In the genomic region with DNA sequence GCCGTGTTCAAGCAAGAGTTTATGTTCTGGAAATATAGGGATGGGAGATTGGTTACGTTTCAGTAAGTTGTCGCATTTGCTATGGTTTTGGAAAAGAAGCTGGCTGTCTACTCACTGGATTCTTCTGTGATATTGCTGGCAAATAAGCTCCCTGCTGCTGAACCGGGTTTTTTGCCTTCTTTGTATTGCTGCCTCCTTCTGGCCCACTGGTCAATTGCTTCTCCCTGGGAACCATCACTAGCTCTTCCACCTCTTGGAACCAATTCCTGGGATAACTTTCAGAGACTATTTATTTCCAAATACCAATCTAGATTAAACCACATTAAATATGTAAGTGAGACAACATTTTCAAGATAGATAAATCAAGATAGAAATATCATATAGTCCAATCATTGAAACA, we compare ENCODE assay signal across 12 cellular contexts. TPM values are rescaled to one million over a fixed set of nuclear protein-coding genes. Genes with fewer than 3 reads are reported as not detected.
DNase-seq lines count a peak whose midpoint lies in the region; ATAC-seq, FAIRE-seq and TF ChIP-seq lines count a peak whose summit lies in the region.
"Had no signal": no experiment of that assay in that cellular context is flagged by ENCODE, and none has a peak within 500 bp of the region (broad histone marks: within the 10 kb centered on the region; RNA-seq: fewer than 3 reads in every experiment).

No MANE protein-coding gene starts in this region.

- no peaks in the 10 kb centered on the region for H3K9me3 Mint-ChIP-seq in astrocyte (ENCODE audit: unreplicated experiment)

- H3K4me3 ChIP-seq in BJ (ENCODE audit: low read depth, low read length) (no peak overlapping the region), astrocyte (ENCODE audit: insufficient read depth, low read depth, low read length) (no peak overlapping the region), kidney epithelial cell (ENCODE audit: low read depth, low read length) (no peak overlapping the region), PC-9 (no peak overlapping the region), lower leg skin (ENCODE audit: low read depth, poor library complexity, severe bottlenecking) (no peak overlapping the region)

- no peaks in the 10 kb centered on the region for H3K27me3 Mint-ChIP-seq in astrocyte (ENCODE audit: low read depth, unreplicated experiment)

- H4K20me1 ChIP-seq in astrocyte (ENCODE audit: insufficient read depth, low read length) (no peaks in the 10 kb centered on the region), PC-9 (ENCODE audit: insufficient read depth) (no peaks in the 10 kb centered on the region)

- no peak for FAIRE-seq in astrocyte (lab: Jason Lieb, UNC)
- FAIRE-seq: endothelial cell of umbilical vein had no signal

- no peak overlapping the region for H3K27ac Mint-ChIP-seq in astrocyte (ENCODE audit: unreplicated experiment)

- no peaks in the 10 kb centered on the region for H3K9me2 ChIP-seq in PC-9 (ENCODE audit: insufficient read depth)

- no peak overlapping the region for H3K4me3 Mint-ChIP-seq in astrocyte (ENCODE audit: unreplicated experiment)

- H3K4me2 ChIP-seq in astrocyte (ENCODE audit: low read length) (no peak overlapping the region), PC-9 (no peak overlapping the region)
- H3K4me2 ChIP-seq: KMS-11 had no signal

- TF ChIP-seq CTCF in BJ (IDR thresholded peaks at IDR 0.05; ENCODE audit: insufficient read depth, low read depth, low read length) (peak; percentile 39), astrocyte (IDR thresholded peaks at IDR 0.05; ENCODE audit: insufficient read depth, low read depth, low read length) (peak; percentile 9), kidney epithelial cell (IDR thresholded peaks at IDR 0.05; ENCODE audit: insufficient read depth, low read length, poor library complexity, severe bottlenecking) (peak; percentile 40), PC-9 (conservative IDR thresholded peaks at IDR 0.05) (no peak), lower leg skin (IDR thresholded peaks at IDR 0.05) (no peak)

- no peak overlapping the region for H3K9ac ChIP-seq in astrocyte (ENCODE audit: low read length)
- H3K9ac ChIP-seq: KMS-11 had no signal

- H3K4me1 ChIP-seq in astrocyte (ENCODE audit: insufficient read depth, low read length) (no peaks in the 10 kb centered on the region), PC-9 (replicated peaks; ENCODE audit: insufficient read depth) (peaks cover 17% of the 10 kb centered on the region)

- DNase-seq in BJ (ENCODE audit: low read depth) (no peak), HCEC 1CT (peak; percentile 60), astrocyte (ENCODE audit: low read depth) (no peak), kidney epithelial cell (ENCODE audit: low read depth) (no peak), NCI-H1930 (lab: John Stamatoyannopoulos, UW) (no peak), PC-9 (no peak), lower leg skin (ENCODE audit: low spot score in 2 of 2) (no peak)
- DNase-seq: NCI-H510A; stimulated activated CD4-positive, alpha-beta T cell treated with anti-CD3 and anti-CD28 coated beads, Interleukin-2, amount 100 ng/mL, for 48 hours had no signal

- ATAC-seq in GM19023 (IDR thresholded peaks at IDR 0.05; ENCODE audit: unreplicated experiment), result no peak

- CTCF ChIA-PET in BJ (lab: Yijun Ruan, JAX) (interaction anchor here (0.6 to 1.3 kb wide), 3 partner anchors 9 to 63 kb away, joined by 3 to 8 read pairs (median 4); no protein-coding TSS in a partner anchor), PC-9 (lab: Charles Lee) (interaction anchor here (0.5 kb wide), 1 partner anchor 484 kb away, joined by 4 read pairs; no protein-coding TSS in a partner anchor)

- H3K4me1 Mint-ChIP-seq in astrocyte (ENCODE audit: low read depth, unreplicated experiment), result no peaks in the 10 kb centered on the region

- no peak overlapping the region for H3K27ac ChIP-seq in astrocyte (ENCODE audit: low read depth, low read length)
- H3K27ac ChIP-seq in PC-9, result no peak overlapping the region
- H3K27ac ChIP-seq: KMS-11 had no signal

- H3K36me3 ChIP-seq in BJ (ENCODE audit: control insufficient read depth, insufficient read depth, low read length), result no peaks in the 10 kb centered on the region
- H3K36me3 ChIP-seq in astrocyte (ENCODE audit: insufficient read depth, low read length), result no peaks in the 10 kb centered on the region
- H3K36me3 ChIP-seq in kidney epithelial cell (ENCODE audit: control insufficient read depth, insufficient read depth, low read length), result no peaks in the 10 kb centered on the region
- H3K36me3 ChIP-seq in PC-9 (ENCODE audit: low read depth), result no peaks in the 10 kb centered on the region

- TF ChIP-seq POLR2A in lower leg skin (IDR thresholded peaks at IDR 0.05), result no peak

- no TSS peak for BruUV-seq in PC-9 (replicated peaks; lab: Mats Ljungman, UMichigan)

- intact Hi-C loops in PC-9 (cut with micrococcal nuclease; ENCODE audit: unreplicated experiment) (no loop called here), lower leg skin (cut with DNase I; ENCODE audit: low total_unique reads) (no loop called here)

- 70 to 73% methylated on average over 4 of the region's 4 CpGs for WGBS in lower leg skin, 2 donors

- H3K9me3 ChIP-seq in astrocyte (ENCODE audit: insufficient read depth, low read depth, low read length) (no peaks in the 10 kb centered on the region), PC-9 (ENCODE audit: insufficient read depth, low read depth) (no peaks in the 10 kb centered on the region)

- peaks cover 4% of the 10 kb centered on the region; the same call in 1 of the 2 replicates for H3F3A ChIP-seq in PC-9 (ENCODE audit: insufficient read depth, low read depth)

- POLR2A ChIA-PET in BJ (lab: Charles Lee) (no interaction called here), PC-9 (lab: Charles Lee; ENCODE audit: unreplicated experiment) (interaction anchor here (0.6 kb wide), 1 partner anchor 308 kb away, joined by 5 read pairs; no protein-coding TSS in a partner anchor)

- H2AFZ ChIP-seq in astrocyte (ENCODE audit: low read depth, low read length) (no peak overlapping the region), PC-9 (no peak overlapping the region)

- no peaks in the 10 kb centered on the region for H3K36me3 Mint-ChIP-seq in astrocyte (ENCODE audit: low read depth, unreplicated experiment)

- H3K27me3 ChIP-seq in BJ (ENCODE audit: control insufficient read depth, insufficient read depth, low read length), result no peaks in the 10 kb centered on the region
- no peaks in the 10 kb centered on the region for H3K27me3 ChIP-seq in astrocyte (ENCODE audit: insufficient read depth, low read length)
- no peaks in the 10 kb centered on the region for H3K27me3 ChIP-seq in kidney epithelial cell (ENCODE audit: control insufficient read depth, insufficient read depth, low read length)
- H3K27me3 ChIP-seq in PC-9 (ENCODE audit: insufficient read depth, low read depth), result no peaks in the 10 kb centered on the region

- H3K79me2 ChIP-seq in astrocyte (ENCODE audit: insufficient read depth, low read length), result no peaks in the 10 kb centered on the region
- H3K79me2 ChIP-seq in PC-9 (ENCODE audit: low read depth), result no peaks in the 10 kb centered on the region

RNA-seq across cellular contexts. Expression of gene NUDT12, which starts 43.0 kb away (rescaled TPM):
- polyA plus RNA-seq in BJ (2011; rRNA removed), result 3.4 and 7.7 TPM in 2 replicates
- 1.1 and 1.6 TPM in 2 replicates for polyA minus RNA-seq in BJ (2011; rRNA and poly(A)+ RNA removed)
- total RNA-seq in astrocyte, result 6.1 and 6.3 TPM in 2 replicates
- total RNA-seq in kidney epithelial cell, result 11.2 and 13.1 TPM in 2 replicates
- 12.9 and 13.3 TPM in 2 replicates for total RNA-seq in PC-9 (2021)
- total RNA-seq in lower leg skin, result 10 to 100 TPM; 11.5 to 14.5 (median 12.5) TPM

Comparison
In these comparisons a context has a peak if more than half of its experiments do, and no peak if none do; other contexts are left out.
1. CTCF ChIP-seq: peak in BJ (single experiment), astrocyte (single experiment) and kidney epithelial cell (single experiment); none in PC-9 (single experiment) and lower leg skin (0 of 3).